19 cellular contexts compared by ENCODE assay signal in the genomic region with DNA sequence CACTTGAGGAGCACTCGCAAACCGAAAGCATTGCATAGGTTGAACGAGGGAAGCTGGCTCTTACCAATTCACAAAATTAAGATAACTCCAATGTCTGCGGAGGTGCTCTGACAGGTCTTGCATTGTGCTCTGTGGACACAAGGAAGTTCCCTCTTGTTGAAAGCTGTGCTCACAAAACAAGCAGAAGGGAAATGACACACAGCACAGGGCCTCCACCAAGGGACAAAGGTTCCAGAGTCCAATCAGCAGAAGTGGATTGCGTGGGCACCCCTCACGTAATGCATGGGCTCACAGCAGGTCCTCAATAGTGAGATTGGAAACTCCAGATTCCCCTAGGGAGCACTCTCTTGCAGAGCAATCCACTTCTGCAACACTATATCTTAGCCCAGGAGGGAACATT.
DNase-seq lines count a peak whose midpoint lies in the region; ATAC-seq and TF ChIP-seq lines count a peak whose summit lies in the region.
"Had no signal": no experiment of that assay in that cellular context is flagged by ENCODE, and none has a peak within 500 bp of the region (broad histone marks: within the 10 kb centered on the region; RNA-seq: fewer than 3 reads in every experiment).

No MANE protein-coding gene starts in this region.

- no peak for TF ChIP-seq POLR2A in Peyer's patch (IDR thresholded peaks at IDR 0.05)

- H3K4me3 ChIP-seq in upper lobe of right lung, result no peak overlapping the region
- no peak overlapping the region for H3K4me3 ChIP-seq in Peyer's patch
- H3K4me3 ChIP-seq: lower lobe of right lung, neural progenitor cell had no signal

- TF ChIP-seq CTCF in upper lobe of right lung (IDR thresholded peaks at IDR 0.05) (no peak), Peyer's patch (IDR thresholded peaks at IDR 0.05) (no peak)

- ATAC-seq in upper lobe of right lung, result peak; percentile 45
- no peak for ATAC-seq in GM21619 (IDR thresholded peaks at IDR 0.05; ENCODE audit: unreplicated experiment)
- ATAC-seq: HCT116, lower lobe of right lung had no signal

- H3K4me1 ChIP-seq in upper lobe of right lung (peaks cover 3% of the 10 kb centered on the region), Peyer's patch (peaks cover 0 to 5% (median 0%) of the 10 kb centered on the region in 4 donors)
- H3K4me1 ChIP-seq: BE2C had no signal

- intact Hi-C loops in upper lobe of right lung (cut with DNase I), result no loop called here

- H3K27me3 ChIP-seq in upper lobe of right lung (no peaks in the 10 kb centered on the region), Peyer's patch (no peaks in the 10 kb centered on the region)
- H3K27me3 ChIP-seq: BE2C, neural progenitor cell had no signal

- H3K9me3 ChIP-seq in upper lobe of right lung, result no peaks in the 10 kb centered on the region
- no peaks in the 10 kb centered on the region for H3K9me3 ChIP-seq in Peyer's patch
- H3K9me3 ChIP-seq: BE2C, lower lobe of right lung had no signal

- no peak overlapping the region for H3K27ac ChIP-seq in upper lobe of right lung
- H3K27ac ChIP-seq in Peyer's patch, result no peak overlapping the region
- H3K27ac ChIP-seq: lower lobe of right lung, neural progenitor cell had no signal

- peak; percentile 28 for DNase-seq in activated CD8-positive, alpha-beta memory T cell treated with anti-CD3 and anti-CD28 coated beads for 24 hours
- no peak for DNase-seq in activated CD8-positive, alpha-beta memory T cell treated with anti-CD3 and anti-CD28 coated beads, Interleukin-2, amount 50 U/mL, for 4 hours
- DNase-seq in NCI-H128 (lab: John Stamatoyannopoulos, UW; ENCODE audit: unreplicated experiment), result peak; percentile 4
- peak; percentile 24 for DNase-seq in ecto neural progenitor cell (ENCODE audit: low spot score)
- no peak for DNase-seq in upper lobe of right lung
- DNase-seq in Peyer's patch, result no peak
- no peak for DNase-seq in NK-92 treated with Interleukin-12 subunit alpha and Interleukin-12 subunit beta, amount 100 ng/mL, for 24 hours (lab: John Stamatoyannopoulos, UW)
- DNase-seq: activated CD4-positive, alpha-beta T cell treated with anti-CD3 and anti-CD28 coated beads, Interleukin-2, amount 50 U/mL, for 4 hours; activated CD4-positive, CD25-positive, alpha-beta regulatory T cell; activated gamma-delta T cell; activated T-cell treated with anti-CD3 and anti-CD28 coated beads, Interleukin-2, amount 50 U/mL, for 1 hour; BE2C; central memory CD4-positive, alpha-beta T cell; lower lobe of right lung; NCI-H1436 treated with DMSO at 0.1 percent for 48 hours; stimulated activated CD8-positive, alpha-beta memory T cell treated with anti-CD3 and anti-CD28 coated beads, Interleukin-4, amount 100 ng/mL, for 48 hours had no signal

- H3K36me3 ChIP-seq in upper lobe of right lung (no peaks in the 10 kb centered on the region), Peyer's patch (no peaks in the 10 kb centered on the region)
- H3K36me3 ChIP-seq: BE2C, lower lobe of right lung, neural progenitor cell had no signal

Comparison
In these comparisons a context has a peak if more than half of its experiments do, and no peak if none do; other contexts are left out.
1. DNase-seq: peak in activated CD8-positive, alpha-beta memory T cell treated with anti-CD3 and anti-CD28 coated beads for 24 hours (single experiment), NCI-H128 (single experiment) and ecto neural progenitor cell (single experiment); none in activated CD8-positive, alpha-beta memory T cell treated with anti-CD3 and anti-CD28 coated beads, Interleukin-2, amount 50 U/mL, for 4 hours (single experiment), upper lobe of right lung (single experiment), Peyer's patch (0 of 3) and NK-92 treated with Interleukin-12 subunit alpha and Interleukin-12 subunit beta, amount 100 ng/mL, for 24 hours (single experiment).